25 cellular contexts compared by ENCODE assay signal in genomic region chr17:46120078-46120477, GRCh38.
DNase-seq lines count a peak whose midpoint lies in the region; ATAC-seq and TF ChIP-seq lines count a peak whose summit lies in the region.
"Had no signal": no experiment of that assay in that cellular context is flagged by ENCODE, and none has a peak within 500 bp of the region (broad histone marks: within the 10 kb centered on the region; RNA-seq: fewer than 3 reads in every experiment).

No MANE protein-coding gene starts in this region.

- H3K4me1 Mint-ChIP-seq in CD4-positive, CD25-positive, alpha-beta regulatory T cell, result peaks cover 51 to 89% (median 78%) of the 10 kb centered on the region in 4 donors
- peaks cover 28% of the 10 kb centered on the region for H3K4me1 Mint-ChIP-seq in Caco-2 (ENCODE audit: low read depth, unreplicated experiment)
- peaks cover 76% of the 10 kb centered on the region for H3K4me1 Mint-ChIP-seq in WTC11
- peaks cover 49% of the 10 kb centered on the region for H3K4me1 Mint-ChIP-seq in mesothelial cell of epicardium

- POLR2A ChIA-PET in Caco-2 (lab: Charles Lee) (no interaction called here), WTC11 (lab: Charles Lee) (no interaction called here)

- H3K36me3 ChIP-seq in CD4-positive, CD25-positive, alpha-beta regulatory T cell (ENCODE audit: control insufficient read depth, insufficient read depth, low read length), result no peaks in the 10 kb centered on the region
- no peaks in the 10 kb centered on the region for H3K36me3 ChIP-seq in Caco-2 (ENCODE audit: control insufficient read depth, insufficient read depth, low read length)
- H3K36me3 ChIP-seq: lower lobe of right lung, thyroid gland had no signal

- no TSS peak for BruUV-seq in Caco-2 (replicated peaks; lab: Mats Ljungman, UMichigan)

- no peak for ATAC-seq in CD4-positive, CD25-positive, alpha-beta regulatory T cell (ENCODE audit: low read depth in 2 of 2)
- no peak for ATAC-seq in WTC11
- ATAC-seq: activated naive CD4-positive, alpha-beta T cell treated with anti-CD3 and anti-CD28 coated beads, Interleukin-2, amount 50 U/mL, for 72 hours; lower lobe of right lung had no signal

- H3K9me3 Mint-ChIP-seq in CD4-positive, CD25-positive, alpha-beta regulatory T cell, result peaks cover 0 to 2% (median 0%) of the 10 kb centered on the region in 7 donors
- H3K9me3 Mint-ChIP-seq in Caco-2 (ENCODE audit: unreplicated experiment), result peaks cover 9% of the 10 kb centered on the region
- peaks cover 3% of the 10 kb centered on the region; the same call in 1 of the 2 replicates for H3K9me3 Mint-ChIP-seq in WTC11
- peaks cover 5% of the 10 kb centered on the region for H3K9me3 Mint-ChIP-seq in mesothelial cell of epicardium
- H3K9me3 Mint-ChIP-seq: activated CD4-positive, alpha-beta memory T cell treated with anti-CD3 and anti-CD28 coated beads, Interleukin-2, amount 10 ng/mL, durations not matched to agents 7 days and 5 days had no signal

- H3K9me3 ChIP-seq in CD4-positive, CD25-positive, alpha-beta regulatory T cell (ENCODE audit: control insufficient read depth in 2 of 2, low read length in 2 of 2), result no peaks in the 10 kb centered on the region
- no peaks in the 10 kb centered on the region for H3K9me3 ChIP-seq in Caco-2
- H3K9me3 ChIP-seq: lower lobe of right lung, thyroid gland had no signal

- no peaks in the 10 kb centered on the region for H3K27me3 Mint-ChIP-seq in CD4-positive, CD25-positive, alpha-beta regulatory T cell
- H3K27me3 Mint-ChIP-seq in Caco-2 (ENCODE audit: insufficient read depth, unreplicated experiment) (no peaks in the 10 kb centered on the region), WTC11 (ENCODE audit: low read depth) (no peaks in the 10 kb centered on the region), mesothelial cell of epicardium (ENCODE audit: low read depth) (no peaks in the 10 kb centered on the region)
- H3K27me3 Mint-ChIP-seq: activated CD4-positive, alpha-beta memory T cell treated with anti-CD3 and anti-CD28 coated beads, Interleukin-2, amount 10 ng/mL, durations not matched to agents 7 days and 5 days had no signal

- H3K27ac Mint-ChIP-seq in CD4-positive, CD25-positive, alpha-beta regulatory T cell, result peak overlapping the region in 1 of 3 donors; percentile 21
- H3K27ac Mint-ChIP-seq in Caco-2 (ENCODE audit: unreplicated experiment) (peak overlapping the region; percentile 46), WTC11 (peak overlapping the region; percentile 76; the same call in 1 of the 2 replicates), mesothelial cell of epicardium (peak overlapping the region; percentile 72)
- H3K27ac Mint-ChIP-seq: activated CD4-positive, alpha-beta memory T cell treated with anti-CD3 and anti-CD28 coated beads, Interleukin-2, amount 10 ng/mL, durations not matched to agents 7 days and 5 days; activated naive CD4-positive, alpha-beta T cell treated with anti-CD3 and anti-CD28 coated beads, Interleukin-2, amount 50 U/mL, for 72 hours had no signal

- TF ChIP-seq CTCF in Caco-2 (IDR thresholded peaks at IDR 0.05; ENCODE audit: insufficient read depth in 1 of 2, low read depth in 1 of 2, low read length in 1 of 2, severe bottlenecking in 1 of 2, unreplicated experiment in 1 of 2), result no peak
- no peak for TF ChIP-seq CTCF in WTC11 (IDR thresholded peaks at IDR 0.05)
- no peak for TF ChIP-seq CTCF in mesothelial cell of epicardium (IDR thresholded peaks at IDR 0.05; ENCODE audit: unreplicated experiment)
- TF ChIP-seq CTCF in foreskin fibroblast (IDR thresholded peaks at IDR 0.05; ENCODE audit: low read depth, low read length), result no peak

- no peak overlapping the region for H3K27ac ChIP-seq in CD4-positive, CD25-positive, alpha-beta regulatory T cell (ENCODE audit: insufficient read depth, low read length, poor library complexity, severe bottlenecking)
- H3K27ac ChIP-seq: lower lobe of right lung, RWPE1, thyroid gland had no signal

- intact Hi-C loops in Caco-2 (cut with micrococcal nuclease; ENCODE audit: unreplicated experiment), result no loop called here

- CTCF ChIA-PET in Caco-2 (lab: Charles Lee) (no interaction called here), WTC11 (lab: Charles Lee) (interaction anchor here (0.5 to 1.9 kb wide), 4 partner anchors 8 to 93 kb away, joined by 3 to 6 read pairs (median 3); partner anchors contain the start of gene KANSL1)

- peak overlapping the region in 3 of 4 donors; percentile 22 to 28 (median 27) for H3K4me3 Mint-ChIP-seq in CD4-positive, CD25-positive, alpha-beta regulatory T cell
- H3K4me3 Mint-ChIP-seq in Caco-2 (ENCODE audit: unreplicated experiment) (no peak overlapping the region), WTC11 (no peak overlapping the region), mesothelial cell of epicardium (no peak overlapping the region)
- H3K4me3 Mint-ChIP-seq: activated CD4-positive, alpha-beta memory T cell treated with anti-CD3 and anti-CD28 coated beads, Interleukin-2, amount 10 ng/mL, durations not matched to agents 7 days and 5 days had no signal

- peaks cover 5% of the 10 kb centered on the region for H3K36me3 Mint-ChIP-seq in CD4-positive, CD25-positive, alpha-beta regulatory T cell
- H3K36me3 Mint-ChIP-seq in Caco-2 (ENCODE audit: insufficient read depth, unreplicated experiment) (peaks cover 14% of the 10 kb centered on the region), WTC11 (no peaks in the 10 kb centered on the region), mesothelial cell of epicardium (peaks cover 4% of the 10 kb centered on the region)
- H3K36me3 Mint-ChIP-seq: activated naive CD4-positive, alpha-beta T cell treated with anti-CD3 and anti-CD28 coated beads, Interleukin-2, amount 50 U/mL, for 72 hours had no signal

- peaks cover 44% of the 10 kb centered on the region for H3K4me1 ChIP-seq in CD4-positive, CD25-positive, alpha-beta regulatory T cell (ENCODE audit: control insufficient read depth, insufficient read depth, low read length, poor library complexity, severe bottlenecking)
- H3K4me1 ChIP-seq in Caco-2, result 0 out of 2 replicates have a peak, but pooled peaks cover 7% of the 10 kb centered on the region

- no peak overlapping the region for H3K4me3 ChIP-seq in CD4-positive, CD25-positive, alpha-beta regulatory T cell (ENCODE audit: low read depth, low read length)
- H3K4me3 ChIP-seq in Caco-2 (ENCODE audit: low read depth, low read length) (no peak overlapping the region), foreskin fibroblast (ENCODE audit: low read depth in 1 of 2, low read length in 2 of 2) (no peak overlapping the region)
- H3K4me3 ChIP-seq: lower lobe of right lung, thyroid gland had no signal

- no peaks in the 10 kb centered on the region for H3K27me3 ChIP-seq in CD4-positive, CD25-positive, alpha-beta regulatory T cell (ENCODE audit: control insufficient read depth, insufficient read depth, low read length)
- H3K27me3 ChIP-seq in Caco-2 (replicated peaks; ENCODE audit: control insufficient read depth, insufficient read depth, low read length), result no peaks in the 10 kb centered on the region
- H3K27me3 ChIP-seq: thyroid gland had no signal

- no peak for DNase-seq in CD4-positive, CD25-positive, alpha-beta regulatory T cell
- DNase-seq in Caco-2, result no peak
- no peak for DNase-seq in WTC11 (ENCODE audit: low spot score)
- no peak for DNase-seq in mesothelial cell of epicardium (ENCODE audit: low spot score in 2 of 2, unreplicated experiment in 2 of 2)
- DNase-seq in NCI-H187 treated with DMSO at 0.1 percent for 48 hours (lab: John Stamatoyannopoulos, UW), result no peak
- DNase-seq in NCI-H2171 treated with DMSO at 0.1 percent for 48 hours (lab: John Stamatoyannopoulos, UW), result no peak
- no peak for DNase-seq in foreskin fibroblast
- no peak for DNase-seq in RKO (ENCODE audit: low spot score)
- DNase-seq: activated CD4-positive, alpha-beta memory T cell treated with anti-CD3 and anti-CD28 coated beads, Interleukin-2, amount 10 ng/mL, durations not matched to agents 7 days and 5 days; activated T-cell treated with anti-CD3 and anti-CD28 coated beads, Interleukin-2, amount 50 U/mL, for 1 hour; cerebellar nuclear complex; DMS79; effector CD4-positive, alpha-beta T cell; GOT3; hypothalamus; islet precursor cell; lower lobe of right lung; NCI-H524; nucleus accumbens; stimulated activated CD4-positive, alpha-beta T cell treated with anti-CD3 and anti-CD28 coated beads, Interleukin-1b, Interleukin-23, amount 100 ng/mL, for 48 hours; stimulated activated naive CD4-positive, alpha-beta T cell; T-helper 9 cell; thyroid gland had no signal

TF ChIP-seq in WTC11, 78 proteins besides CTCF, POLR2A, EP300 and RAD21:
- TF ChIP-seq ZMAT4 (CRISPR knock-in tag; IDR thresholded peaks at IDR 0.05) (no peak), ZNF317 (CRISPR knock-in tag; IDR thresholded peaks at IDR 0.05; ENCODE audit: borderline replicate concordance, low read depth) (no peak), NR1H2 (CRISPR knock-in tag; IDR thresholded peaks at IDR 0.05) (no peak)
TF ChIP-seq in WTC11: peak in this region for 0.

Comparison
In these comparisons a context has a peak if more than half of its experiments do, and no peak if none do; other contexts are left out.
1. H3K4me3 Mint-ChIP-seq: peak in CD4-positive, CD25-positive, alpha-beta regulatory T cell (3 of 4); none in Caco-2 (single experiment), WTC11 (single experiment) and mesothelial cell of epicardium (single experiment).